Comparison of ENCODE assay signal across 1 cellular context in the genomic region with DNA sequence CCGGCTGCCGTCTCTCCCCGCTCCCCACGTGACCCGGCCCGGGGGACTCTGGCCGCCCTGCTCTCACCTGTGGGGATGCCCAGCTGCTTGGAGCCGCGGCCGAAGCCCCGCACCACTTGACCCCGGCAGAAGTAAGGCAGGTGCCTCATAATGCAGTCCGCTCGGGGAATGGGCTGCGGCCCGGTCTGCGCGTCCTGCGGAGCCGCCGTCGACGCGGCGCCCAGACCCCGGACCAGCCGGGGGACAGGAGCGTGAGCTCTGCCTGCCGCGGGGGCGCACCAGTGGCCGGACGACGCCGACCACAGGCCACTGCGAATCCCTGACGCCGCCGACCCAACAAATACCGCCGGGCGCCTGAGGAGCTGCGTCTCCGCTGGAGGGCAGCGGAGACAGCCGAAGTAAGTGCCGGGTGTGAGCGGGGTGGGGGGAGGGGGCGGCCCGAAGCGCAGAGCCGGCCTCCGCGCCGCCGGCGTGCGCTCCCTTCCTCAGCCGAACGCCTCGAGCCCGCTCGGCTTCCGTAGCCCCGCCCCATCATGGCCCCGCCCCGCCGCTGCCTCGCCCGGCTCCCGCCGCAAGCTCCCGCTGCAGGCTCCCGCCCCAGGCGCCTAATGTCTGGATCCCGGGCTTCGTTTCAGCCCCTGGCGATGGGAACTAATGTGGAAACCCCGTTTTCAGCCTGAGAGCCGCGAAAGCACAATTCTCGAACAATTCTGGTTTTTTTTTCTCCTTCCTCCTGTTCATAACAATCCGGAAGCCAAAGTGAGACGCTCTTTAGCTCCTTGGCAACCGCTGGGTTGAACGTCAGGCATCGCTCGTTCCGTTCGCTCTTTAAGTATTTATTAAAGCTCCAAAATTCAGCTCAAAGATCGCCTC.
A peak's percentile ranks its signal among the peaks of the same experiment; 100 is the strongest.
TF ChIP-seq lines count a peak whose summit lies in the region.

A gene (minus strand): TSS at position 404 of the 873 bp plus-strand sequence. CDS start 255 bp downstream, at position 149.

TF ChIP-seq in HCT116, 20 proteins besides CTCF, POLR2A, EP300 and RAD21 (continued from another document):
- TF ChIP-seq POLR2AphosphoS5 (IDR thresholded peaks at IDR 0.05; ENCODE audit: low read depth, low read length) (peak; percentile 95), SP1 (IDR thresholded peaks at IDR 0.05; ENCODE audit: low read depth) (peak; percentile 64), EGR1 (IDR thresholded peaks at IDR 0.05; ENCODE audit: low read depth) (peak; percentile 51; the same call in 1 of the 2 replicates), SIN3A (IDR thresholded peaks at IDR 0.05; ENCODE audit: low read depth) (peak; percentile 65), FOSL1 (IDR thresholded peaks at IDR 0.05; ENCODE audit: low read depth) (no peak), EZH2 (IDR thresholded peaks at IDR 0.05) (no peak), ELF1 (IDR thresholded peaks at IDR 0.05; ENCODE audit: borderline replicate concordance, low read depth) (no peak; the same call in 1 of the 2 replicates)
